8 cellular contexts compared by ENCODE assay signal in genomic region chr9:108478431-108478837, GRCh38.
DNase-seq lines count a peak whose midpoint lies in the region; TF ChIP-seq lines count a peak whose summit lies in the region.

No MANE protein-coding gene starts in this region.

- BruUV-seq in Calu3 (replicated peaks; lab: Mats Ljungman, UMichigan) = no TSS peak

- intact Hi-C loops in Calu3 (cut with micrococcal nuclease; ENCODE audit: unreplicated experiment) = loop anchor here (10.0 kb wide), 1 partner anchor 76 kb away; no protein-coding TSS in a partner anchor

- no peaks in the 10 kb centered on the region for H3K9me3 Mint-ChIP-seq in Calu3 (ENCODE audit: low read depth, unreplicated experiment)

- no peak for TF ChIP-seq CTCF in GM12865 (IDR thresholded peaks at IDR 0.05; ENCODE audit: insufficient read depth, low read depth, low read length, missing control alignments)
- TF ChIP-seq CTCF in Calu3 (IDR thresholded peaks at IDR 0.05; ENCODE audit: unreplicated experiment) = no peak

- H3K4me3 ChIP-seq in GM12865 (ENCODE audit: low read depth, low read length) = no peak overlapping the region

- no peaks in the 10 kb centered on the region for H3K27me3 Mint-ChIP-seq in Calu3 (ENCODE audit: unreplicated experiment)

- CTCF ChIA-PET in HEK293T (lab: Yijun Ruan, JAX) (interaction anchor here (1.1 to 2.2 kb wide), 2 partner anchors 11 to 84 kb away, joined by 3 to 5 read pairs; no protein-coding TSS in a partner anchor), Calu3 (lab: Charles Lee) (no interaction called here)

- H3K4me1 Mint-ChIP-seq in Calu3 (ENCODE audit: low read depth, unreplicated experiment) = peaks cover 9% of the 10 kb centered on the region

- H3K4me3 Mint-ChIP-seq in Calu3 (ENCODE audit: low read depth, unreplicated experiment) = no peak overlapping the region

- DNase-seq in GM12865 (ENCODE audit: low read depth) (peak; percentile 61), HEK293T (ENCODE audit: extremely low spot score) (no peak), NOMO-1 treated with dmso at 0.1 percent for 144 hours (lab: John Stamatoyannopoulos, UW; ENCODE audit: unreplicated experiment) (peak; percentile 58), globus pallidus (ENCODE audit: low spot score) (peak; percentile 26), NCI-H187 (lab: John Stamatoyannopoulos, UW) (no peak), NCI-H2171 (lab: John Stamatoyannopoulos, UW) (no peak), Calu3 (no peak), activated T-cell treated with anti-CD3 and anti-CD28 coated beads for 4 hours (no peak)

- POLR2A ChIA-PET in HEK293T (lab: Yijun Ruan, JAX) = no interaction called here

- no peaks in the 10 kb centered on the region for H3K36me3 Mint-ChIP-seq in Calu3 (ENCODE audit: insufficient read depth, unreplicated experiment)

- no peak overlapping the region for H3K27ac Mint-ChIP-seq in Calu3 (ENCODE audit: unreplicated experiment)

TF ChIP-seq in HEK293T, 16 proteins besides CTCF, POLR2A, EP300 and RAD21:
- TF ChIP-seq PKNOX1 (IDR thresholded peaks at IDR 0.05) = peak; percentile 77
- no peak for TF ChIP-seq HDGF (IDR thresholded peaks at IDR 0.05; ENCODE audit: borderline replicate concordance)
- TF ChIP-seq FOXK2 (IDR thresholded peaks at IDR 0.05) = no peak
- TF ChIP-seq ARNT (IDR thresholded peaks at IDR 0.05) = no peak

Comparison
In these comparisons a context has a peak if more than half of its experiments do, and no peak if none do; other contexts are left out.
1. DNase-seq: peak in GM12865 (single experiment), NOMO-1 treated with dmso at 0.1 percent for 144 hours (single experiment) and globus pallidus (single experiment); none in HEK293T (single experiment), NCI-H187 (0 of 2), NCI-H2171 (single experiment), Calu3 (single experiment) and activated T-cell treated with anti-CD3 and anti-CD28 coated beads for 4 hours (single experiment).